In the genomic region with DNA sequence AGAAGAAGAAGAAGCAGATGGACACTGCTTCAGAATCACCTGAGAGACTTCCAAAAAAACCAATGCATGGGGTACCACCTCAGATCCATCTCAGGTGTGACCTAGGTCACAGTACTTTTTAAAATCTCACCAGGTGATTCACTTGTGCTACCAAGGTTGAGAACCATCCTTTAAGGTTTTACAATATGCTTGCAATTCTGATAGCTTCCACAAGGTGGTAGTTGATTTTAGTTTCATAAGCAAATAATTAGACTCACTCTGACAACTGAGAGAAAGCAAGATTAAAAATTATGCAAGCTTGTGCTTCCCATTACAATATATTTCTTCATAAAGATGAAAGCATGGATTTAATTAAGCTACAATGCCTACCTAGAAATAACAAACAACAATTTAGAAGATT, we compare ENCODE assay signal across 9 cellular contexts.
DNase-seq lines count a peak whose midpoint lies in the region; ATAC-seq, FAIRE-seq and TF ChIP-seq lines count a peak whose summit lies in the region.
"Had no signal": no experiment of that assay in that cellular context is flagged by ENCODE, and none has a peak within 500 bp of the region (broad histone marks: within the 10 kb centered on the region; RNA-seq: fewer than 3 reads in every experiment).

No MANE protein-coding gene starts in this region.

- H3K27me3 Mint-ChIP-seq in type B pancreatic cell, result peaks cover 46% of the 10 kb centered on the region

- CTCF ChIA-PET in SK-N-SH (lab: Yijun Ruan, JAX), result interaction anchor here (0.6 to 2.8 kb wide), 4 partner anchors 11 to 363 kb away, joined by 3 to 9 read pairs (median 4); no protein-coding TSS in a partner anchor

- H3K27ac Mint-ChIP-seq in type B pancreatic cell, result no peak overlapping the region

- no peak for TF ChIP-seq EP300 in SK-N-SH (IDR thresholded peaks at IDR 0.05; ENCODE audit: borderline replicate concordance in 1 of 2, low read depth in 1 of 2, low read length in 1 of 2)

- H3K4me2 ChIP-seq in SK-N-SH, result no peak overlapping the region

- POLR2A ChIA-PET in SK-N-SH (lab: Yijun Ruan, JAX), result no interaction called here

- no peak overlapping the region for H3K27ac ChIP-seq in SK-N-SH (ENCODE audit: low read depth in 2 of 2, low read length in 1 of 2)
- H3K27ac ChIP-seq: prostate gland had no signal

- peak; percentile 41 for FAIRE-seq in RCC 7860 (lab: Jason Lieb, UNC)

- peaks cover 6% of the 10 kb centered on the region for H3K9me3 Mint-ChIP-seq in type B pancreatic cell

- TF ChIP-seq CTCF in SK-N-SH (IDR thresholded peaks at IDR 0.05) (peak; percentile 47), type B pancreatic cell (conservative IDR thresholded peaks at IDR 0.05) (peak; percentile 69)

- H4K20me1 ChIP-seq in SK-N-SH (ENCODE audit: insufficient read depth), result no peaks in the 10 kb centered on the region

- TF ChIP-seq RAD21 in SK-N-SH (IDR thresholded peaks at IDR 0.05; ENCODE audit: low read length), result no peak

- no peak overlapping the region for H2AFZ ChIP-seq in SK-N-SH (ENCODE audit: low read depth)

- no peaks in the 10 kb centered on the region for H3K79me2 ChIP-seq in SK-N-SH (ENCODE audit: insufficient read depth)

- no peak overlapping the region for H3K4me3 Mint-ChIP-seq in type B pancreatic cell

- DNase-seq in SK-N-SH (no peak), RCC 7860 (ENCODE audit: low spot score) (no peak), fibroblast of peridontal ligament (ENCODE audit: extremely low read depth) (peak; percentile 57), type B pancreatic cell (ENCODE audit: extremely low spot score, unreplicated experiment) (no peak)
- no peak for DNase-seq in activated CD4-positive, alpha-beta T cell treated with anti-CD3 and anti-CD28 coated beads for 4 hours

- H3K4me1 ChIP-seq in SK-N-SH (ENCODE audit: control insufficient read depth in 1 of 2, insufficient read depth in 2 of 2, low read depth in 1 of 2, low read length in 1 of 2), result no peaks in the 10 kb centered on the region
- H3K4me1 ChIP-seq: prostate gland had no signal

- H3K4me1 Mint-ChIP-seq in type B pancreatic cell (ENCODE audit: unreplicated experiment), result no peaks in the 10 kb centered on the region

- ATAC-seq in SK-N-SH treated with all-trans-retinoic acid at 6 μM for 48 hours (no peak), HG02973 (IDR thresholded peaks at IDR 0.05; ENCODE audit: unreplicated experiment) (no peak), GM19351 (IDR thresholded peaks at IDR 0.05; ENCODE audit: unreplicated experiment) (no peak)

- H3K9me2 ChIP-seq in SK-N-SH, result no peaks in the 10 kb centered on the region

- no peaks in the 10 kb centered on the region; the same call in 1 of the 2 replicates for H3K27me3 ChIP-seq in SK-N-SH (ENCODE audit: insufficient read depth)

- H3K9me3 ChIP-seq in SK-N-SH, result no peaks in the 10 kb centered on the region
- H3K9me3 ChIP-seq: prostate gland had no signal

- H3K4me3 ChIP-seq in SK-N-SH (ENCODE audit: low read depth in 2 of 2, low read length in 1 of 2), result no peak overlapping the region
- H3K4me3 ChIP-seq: prostate gland had no signal

- H3K9ac ChIP-seq in SK-N-SH, result no peak overlapping the region

- no peaks in the 10 kb centered on the region for H3F3A ChIP-seq in SK-N-SH (replicated peaks; ENCODE audit: insufficient read depth)

- no peaks in the 10 kb centered on the region for H3K36me3 ChIP-seq in SK-N-SH (replicated peaks in 1 of 2; ENCODE audit: control insufficient read depth in 1 of 2, insufficient read depth in 2 of 2, low read length in 1 of 2)
- H3K36me3 ChIP-seq: prostate gland had no signal

- H3K36me3 Mint-ChIP-seq in type B pancreatic cell, result no peaks in the 10 kb centered on the region

TF ChIP-seq in SK-N-SH, 30 proteins besides CTCF, POLR2A, EP300 and RAD21:
- TF ChIP-seq GATA2 (CRISPR knock-in tag; IDR thresholded peaks at IDR 0.05), result no peak
- TF ChIP-seq TCF12 (IDR thresholded peaks at IDR 0.05), result no peak
- no peak for TF ChIP-seq EZH2phosphoT487 (IDR thresholded peaks at IDR 0.05; ENCODE audit: borderline replicate concordance, low read depth)
TF ChIP-seq in SK-N-SH: peak in this region for 0.

TF ChIP-seq in SK-N-SH treated with all-trans-retinoic acid at 6 μM for 48 hours, 23 proteins besides CTCF, POLR2A, EP300 and RAD21:
- no peak for TF ChIP-seq ZFP30 (CRISPR knock-in tag; IDR thresholded peaks at IDR 0.05)
- TF ChIP-seq, protein P1, sequence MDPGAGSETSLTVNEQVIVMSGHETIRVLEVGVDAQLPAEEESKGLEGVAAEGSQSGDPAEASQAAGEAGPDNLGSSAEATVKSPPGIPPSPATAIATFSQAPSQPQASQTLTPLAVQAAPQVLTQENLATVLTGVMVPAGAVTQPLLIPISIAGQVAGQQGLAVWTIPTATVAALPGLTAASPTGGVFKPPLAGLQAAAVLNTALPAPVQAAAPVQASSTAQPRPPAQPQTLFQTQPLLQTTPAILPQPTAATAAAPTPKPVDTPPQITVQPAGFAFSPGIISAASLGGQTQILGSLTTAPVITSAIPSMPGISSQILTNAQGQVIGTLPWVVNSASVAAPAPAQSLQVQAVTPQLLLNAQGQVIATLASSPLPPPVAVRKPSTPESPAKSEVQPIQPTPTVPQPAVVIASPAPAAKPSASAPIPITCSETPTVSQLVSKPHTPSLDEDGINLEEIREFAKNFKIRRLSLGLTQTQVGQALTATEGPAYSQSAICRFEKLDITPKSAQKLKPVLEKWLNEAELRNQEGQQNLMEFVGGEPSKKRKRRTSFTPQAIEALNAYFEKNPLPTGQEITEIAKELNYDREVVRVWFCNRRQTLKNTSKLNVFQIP (CRISPR knock-in tag; IDR thresholded peaks at IDR 0.05; ENCODE audit: borderline replicate concordance, low read depth), result no peak
- no peak for TF ChIP-seq ESRRG (CRISPR knock-in tag; IDR thresholded peaks at IDR 0.05)
- TF ChIP-seq ISL1 (CRISPR knock-in tag; IDR thresholded peaks at IDR 0.05), result no peak
- TF ChIP-seq CSDC2 (CRISPR knock-in tag; IDR thresholded peaks at IDR 0.05), result no peak
- TF ChIP-seq ZNF565 (CRISPR knock-in tag; conservative IDR thresholded peaks at IDR 0.05; ENCODE audit: low read depth), result no peak
- TF ChIP-seq PPARA (CRISPR knock-in tag; IDR thresholded peaks at IDR 0.05; ENCODE audit: borderline replicate concordance), result no peak
- no peak for TF ChIP-seq ZNF8 (CRISPR knock-in tag; IDR thresholded peaks at IDR 0.05)
- TF ChIP-seq SNAI2 (CRISPR knock-in tag; IDR thresholded peaks at IDR 0.05), result no peak
- no peak for TF ChIP-seq GLIS3 (CRISPR knock-in tag; IDR thresholded peaks at IDR 0.05)
- no peak for TF ChIP-seq ZC3H10 (CRISPR knock-in tag; IDR thresholded peaks at IDR 0.05)
- TF ChIP-seq, protein P2, sequence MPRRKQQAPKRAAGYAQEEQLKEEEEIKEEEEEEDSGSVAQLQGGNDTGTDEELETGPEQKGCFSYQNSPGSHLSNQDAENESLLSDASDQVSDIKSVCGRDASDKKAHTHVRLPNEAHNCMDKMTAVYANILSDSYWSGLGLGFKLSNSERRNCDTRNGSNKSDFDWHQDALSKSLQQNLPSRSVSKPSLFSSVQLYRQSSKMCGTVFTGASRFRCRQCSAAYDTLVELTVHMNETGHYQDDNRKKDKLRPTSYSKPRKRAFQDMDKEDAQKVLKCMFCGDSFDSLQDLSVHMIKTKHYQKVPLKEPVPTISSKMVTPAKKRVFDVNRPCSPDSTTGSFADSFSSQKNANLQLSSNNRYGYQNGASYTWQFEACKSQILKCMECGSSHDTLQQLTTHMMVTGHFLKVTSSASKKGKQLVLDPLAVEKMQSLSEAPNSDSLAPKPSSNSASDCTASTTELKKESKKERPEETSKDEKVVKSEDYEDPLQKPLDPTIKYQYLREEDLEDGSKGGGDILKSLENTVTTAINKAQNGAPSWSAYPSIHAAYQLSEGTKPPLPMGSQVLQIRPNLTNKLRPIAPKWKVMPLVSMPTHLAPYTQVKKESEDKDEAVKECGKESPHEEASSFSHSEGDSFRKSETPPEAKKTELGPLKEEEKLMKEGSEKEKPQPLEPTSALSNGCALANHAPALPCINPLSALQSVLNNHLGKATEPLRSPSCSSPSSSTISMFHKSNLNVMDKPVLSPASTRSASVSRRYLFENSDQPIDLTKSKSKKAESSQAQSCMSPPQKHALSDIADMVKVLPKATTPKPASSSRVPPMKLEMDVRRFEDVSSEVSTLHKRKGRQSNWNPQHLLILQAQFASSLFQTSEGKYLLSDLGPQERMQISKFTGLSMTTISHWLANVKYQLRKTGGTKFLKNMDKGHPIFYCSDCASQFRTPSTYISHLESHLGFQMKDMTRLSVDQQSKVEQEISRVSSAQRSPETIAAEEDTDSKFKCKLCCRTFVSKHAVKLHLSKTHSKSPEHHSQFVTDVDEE (CRISPR knock-in tag; IDR thresholded peaks at IDR 0.05), result no peak
- no peak for TF ChIP-seq ARNTL (CRISPR knock-in tag; IDR thresholded peaks at IDR 0.05; ENCODE audit: borderline replicate concordance, low read depth)
- TF ChIP-seq ZFP3 (CRISPR knock-in tag; IDR thresholded peaks at IDR 0.05), result no peak
- TF ChIP-seq TOX (CRISPR knock-in tag; IDR thresholded peaks at IDR 0.05; ENCODE audit: borderline replicate concordance), result no peak
- TF ChIP-seq RARB (CRISPR knock-in tag; IDR thresholded peaks at IDR 0.05), result no peak
- TF ChIP-seq, protein P3, sequence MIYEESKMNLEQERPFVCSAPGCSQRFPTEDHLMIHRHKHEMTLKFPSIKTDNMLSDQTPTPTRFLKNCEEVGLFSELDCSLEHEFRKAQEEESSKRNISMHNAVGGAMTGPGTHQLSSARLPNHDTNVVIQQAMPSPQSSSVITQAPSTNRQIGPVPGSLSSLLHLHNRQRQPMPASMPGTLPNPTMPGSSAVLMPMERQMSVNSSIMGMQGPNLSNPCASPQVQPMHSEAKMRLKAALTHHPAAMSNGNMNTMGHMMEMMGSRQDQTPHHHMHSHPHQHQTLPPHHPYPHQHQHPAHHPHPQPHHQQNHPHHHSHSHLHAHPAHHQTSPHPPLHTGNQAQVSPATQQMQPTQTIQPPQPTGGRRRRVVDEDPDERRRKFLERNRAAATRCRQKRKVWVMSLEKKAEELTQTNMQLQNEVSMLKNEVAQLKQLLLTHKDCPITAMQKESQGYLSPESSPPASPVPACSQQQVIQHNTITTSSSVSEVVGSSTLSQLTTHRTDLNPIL (CRISPR knock-in tag; IDR thresholded peaks at IDR 0.05; ENCODE audit: low read depth), result no peak
